Comparison of ENCODE assay signal across 9 cellular contexts in genomic region chr1:235336903-235337302, GRCh38. TPM values are rescaled to one million over a fixed set of nuclear protein-coding genes. Genes with fewer than 3 reads are reported as not detected.
A peak's percentile ranks its signal among the peaks of the same experiment; 100 is the strongest.
DNase-seq lines count a peak whose midpoint lies in the region; ATAC-seq and TF ChIP-seq lines count a peak whose summit lies in the region.
"Had no signal": no experiment of that assay in that cellular context is flagged by ENCODE, and none has a peak within 500 bp of the region (broad histone marks: within the 10 kb centered on the region; RNA-seq: fewer than 3 reads in every experiment).

No MANE protein-coding gene starts in this region.

- no peaks in the 10 kb centered on the region for H3K27me3 Mint-ChIP-seq in activated CD8-positive, alpha-beta T cell treated with anti-CD3 and anti-CD28 coated beads for 36 hours

- peaks cover 70% of the 10 kb centered on the region for H3K79me2 ChIP-seq in hepatocyte

- H3K36me3 ChIP-seq in hepatocyte (replicated peaks; ENCODE audit: insufficient read depth, low read depth): no peaks in the 10 kb centered on the region

- intact Hi-C loops in activated CD8-positive, alpha-beta T cell treated with anti-CD3 and anti-CD28 coated beads for 36 hours (cut with micrococcal nuclease): no loop called here

- ATAC-seq in activated CD8-positive, alpha-beta T cell treated with anti-CD3 and anti-CD28 coated beads for 36 hours: peak; percentile 97
- ATAC-seq in stimulated activated naive CD8-positive, alpha-beta T cell treated with anti-CD3 and anti-CD28 coated beads, Interleukin-15, Interleukin-2, amounts not matched to agents 100 U/mL and 50 U/mL, for 24 hours: peak; percentile 92
- ATAC-seq in GM19328 (IDR thresholded peaks at IDR 0.05; ENCODE audit: unreplicated experiment) (no peak), GM18505 (IDR thresholded peaks at IDR 0.05; ENCODE audit: unreplicated experiment) (no peak), HG03565 (IDR thresholded peaks at IDR 0.05; ENCODE audit: unreplicated experiment) (no peak)

- no peak overlapping the region for H2AFZ ChIP-seq in hepatocyte

- no peak overlapping the region for H3K27ac ChIP-seq in hepatocyte
- H3K27ac ChIP-seq: testis had no signal

- TF ChIP-seq CTCF in activated CD8-positive, alpha-beta T cell treated with anti-CD3 and anti-CD28 coated beads for 36 hours (IDR thresholded peaks at IDR 0.05): no peak
- no peak for TF ChIP-seq CTCF in hepatocyte (IDR thresholded peaks at IDR 0.05; ENCODE audit: poor library complexity)

- no peaks in the 10 kb centered on the region for H3K9me2 ChIP-seq in hepatocyte (replicated peaks; ENCODE audit: insufficient read depth)

- peak overlapping the region; percentile 77 for H3K27ac Mint-ChIP-seq in activated CD8-positive, alpha-beta T cell treated with anti-CD3 and anti-CD28 coated beads for 36 hours

- no peaks in the 10 kb centered on the region for H3K9me3 ChIP-seq in hepatocyte (ENCODE audit: low read depth)
- H3K9me3 ChIP-seq: testis had no signal

- H3K27me3 ChIP-seq in hepatocyte: no peaks in the 10 kb centered on the region
- H3K27me3 ChIP-seq: testis had no signal

- TF ChIP-seq POLR2A in GM18505 (IDR thresholded peaks at IDR 0.05; ENCODE audit: borderline replicate concordance, extremely low read depth, insufficient read depth, insufficient read length): no peak

- peaks cover 22% of the 10 kb centered on the region for H4K20me1 ChIP-seq in hepatocyte (ENCODE audit: insufficient read depth, poor library complexity, severe bottlenecking)

- CTCF ChIA-PET in activated CD8-positive, alpha-beta T cell treated with anti-CD3 and anti-CD28 coated beads for 36 hours (lab: Charles Lee): interaction anchor here (1.5 to 2.4 kb wide), 2 partner anchors 78 to 80 kb away, joined by 7 read pairs; no protein-coding TSS in a partner anchor

- H3K36me3 Mint-ChIP-seq in activated CD8-positive, alpha-beta T cell treated with anti-CD3 and anti-CD28 coated beads for 36 hours (ENCODE audit: low read depth): peaks cover 7% of the 10 kb centered on the region

- peak overlapping the region; percentile 44 for H3K4me3 Mint-ChIP-seq in activated CD8-positive, alpha-beta T cell treated with anti-CD3 and anti-CD28 coated beads for 36 hours

- DNase-seq in activated naive CD4-positive, alpha-beta T cell treated with Interleukin-2 at 50 U/mL for 16 hours: peak; percentile 10
- no peak for DNase-seq in activated naive CD4-positive, alpha-beta T cell treated with anti-CD3 and anti-CD28 coated beads, Interleukin-2, amount 50 U/mL, for 16 hours
- DNase-seq in activated CD8-positive, alpha-beta T cell treated with anti-CD3 and anti-CD28 coated beads for 36 hours: peak; percentile 29
- no peak for DNase-seq in hepatocyte (ENCODE audit: low spot score)
- DNase-seq in stimulated activated naive CD8-positive, alpha-beta T cell treated with anti-CD3 and anti-CD28 coated beads, Interleukin-15, Interleukin-2, amounts not matched to agents 100 U/mL and 50 U/mL, for 24 hours: no peak
- DNase-seq: testis had no signal

- H3K4me2 ChIP-seq in hepatocyte: peak overlapping the region; percentile 40

- H3K4me1 ChIP-seq in hepatocyte (ENCODE audit: insufficient read depth): peaks cover under 1% of the 10 kb centered on the region
- H3K4me1 ChIP-seq: testis had no signal

- peaks cover 30% of the 10 kb centered on the region for H3K4me1 Mint-ChIP-seq in activated CD8-positive, alpha-beta T cell treated with anti-CD3 and anti-CD28 coated beads for 36 hours (ENCODE audit: low read depth)

- no peak overlapping the region for H3K4me3 ChIP-seq in hepatocyte
- H3K4me3 ChIP-seq: testis had no signal

- H3K9me3 Mint-ChIP-seq in activated CD8-positive, alpha-beta T cell treated with anti-CD3 and anti-CD28 coated beads for 36 hours: no peaks in the 10 kb centered on the region

- 85% methylated on average over 4 of the region's 4 CpGs for WGBS in hepatocyte (ENCODE audit: low lambda C conversion rate, missing lambda C conversion rate)

- POLR2A ChIA-PET in activated CD8-positive, alpha-beta T cell treated with anti-CD3 and anti-CD28 coated beads for 36 hours (lab: Charles Lee): interaction anchor here (0.7 kb wide), 1 partner anchor 79 kb away, joined by 3 read pairs; no protein-coding TSS in a partner anchor

RNA-seq across cellular contexts. Expression of gene GGPS1, which starts 8.5 kb away (rescaled TPM):
- 10 to 100 TPM; 35.4 to 37.8 TPM for total RNA-seq in activated CD8-positive, alpha-beta T cell treated with anti-CD3 and anti-CD28 coated beads for 36 hours
- total RNA-seq in hepatocyte: 32.6 and 40.6 TPM in 2 replicates
- polyA plus RNA-seq in hepatocyte: 36.3 and 40.6 TPM in 2 replicates

RNA-seq across cellular contexts. Expression of gene ARID4B, which starts 8.9 kb away (rescaled TPM):
- 10 to 100 TPM; 38.8 to 41.9 TPM for total RNA-seq in activated CD8-positive, alpha-beta T cell treated with anti-CD3 and anti-CD28 coated beads for 36 hours
- 35.0 and 44.7 TPM in 2 replicates for total RNA-seq in hepatocyte
- 29.4 and 45.2 TPM in 2 replicates for polyA plus RNA-seq in hepatocyte

RNA-seq across cellular contexts. Expression of gene TBCE, which starts 30.3 kb away (rescaled TPM):
- 10 to 100 TPM; 21.8 to 24.0 TPM for total RNA-seq in activated CD8-positive, alpha-beta T cell treated with anti-CD3 and anti-CD28 coated beads for 36 hours
- 17.4 and 21.5 TPM in 2 replicates for total RNA-seq in hepatocyte
- 42.4 and 43.9 TPM in 2 replicates for polyA plus RNA-seq in hepatocyte

Comparison
In these comparisons a context has a peak if more than half of its experiments do, and no peak if none do; other contexts are left out.
1. DNase-seq: peak in activated naive CD4-positive, alpha-beta T cell treated with Interleukin-2 at 50 U/mL for 16 hours (single experiment) and activated CD8-positive, alpha-beta T cell treated with anti-CD3 and anti-CD28 coated beads for 36 hours (single experiment); none in activated naive CD4-positive, alpha-beta T cell treated with anti-CD3 and anti-CD28 coated beads, Interleukin-2, amount 50 U/mL, for 16 hours (single experiment), hepatocyte (single experiment) and stimulated activated naive CD8-positive, alpha-beta T cell treated with anti-CD3 and anti-CD28 coated beads, Interleukin-15, Interleukin-2, amounts not matched to agents 100 U/mL and 50 U/mL, for 24 hours (single experiment).
2. ATAC-seq: peak in activated CD8-positive, alpha-beta T cell treated with anti-CD3 and anti-CD28 coated beads for 36 hours (single experiment) and stimulated activated naive CD8-positive, alpha-beta T cell treated with anti-CD3 and anti-CD28 coated beads, Interleukin-15, Interleukin-2, amounts not matched to agents 100 U/mL and 50 U/mL, for 24 hours (single experiment); none in GM19328 (single experiment), GM18505 (single experiment) and HG03565 (single experiment).